In the genomic region with DNA sequence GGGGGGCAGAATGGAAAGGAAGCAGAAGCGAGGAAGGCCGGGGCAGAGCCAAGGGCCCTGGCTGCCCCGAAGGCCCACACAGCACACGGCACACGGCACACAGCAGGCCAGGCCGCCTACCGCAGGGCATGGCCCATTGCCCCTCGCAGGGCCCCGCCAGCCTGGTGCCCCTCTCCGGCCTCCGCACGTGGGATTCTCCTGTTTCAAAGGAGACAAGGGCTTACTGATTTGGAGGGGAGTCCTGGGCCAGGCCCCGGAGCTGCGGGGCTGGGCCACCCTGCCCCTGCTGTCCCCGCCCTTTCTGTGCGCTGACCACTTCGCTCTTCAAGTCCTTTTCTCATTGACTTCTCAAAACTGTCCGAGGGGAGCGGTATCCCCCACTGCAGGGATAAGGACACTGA, we compare ENCODE assay signal across 17 cellular contexts. TPM values are rescaled to one million over a fixed set of nuclear protein-coding genes. Genes with fewer than 3 reads are reported as not detected.
DNase-seq lines count a peak whose midpoint lies in the region; ATAC-seq, FAIRE-seq and TF ChIP-seq lines count a peak whose summit lies in the region.
"Had no signal": no experiment of that assay in that cellular context is flagged by ENCODE, and none has a peak within 500 bp of the region (broad histone marks: within the 10 kb centered on the region; RNA-seq: fewer than 3 reads in every experiment).

No MANE protein-coding gene starts in this region.

- no peaks in the 10 kb centered on the region for H3K27me3 ChIP-seq in CD4-positive, alpha-beta T cell (ENCODE audit: control insufficient read depth, insufficient read depth, low read length)
- no peaks in the 10 kb centered on the region for H3K27me3 ChIP-seq in neuronal stem cell (ENCODE audit: control insufficient read depth in 3 of 3, insufficient read depth in 3 of 3, low read depth in 1 of 3, low read length in 3 of 3)
- H3K27me3 ChIP-seq: dorsolateral prefrontal cortex had no signal

- H3K4me1 Mint-ChIP-seq in CD4-positive, alpha-beta T cell (ENCODE audit: low read depth) = peaks cover 30% of the 10 kb centered on the region

- ATAC-seq in CD4-positive, alpha-beta T cell (ENCODE audit: poor library complexity) = no peak
- ATAC-seq: SK-N-SH treated with all-trans-retinoic acid at 6 μM for 48 hours had no signal

- no peak overlapping the region for H2BK120ac ChIP-seq in neuronal stem cell (ENCODE audit: low read depth, low read length)

- H3K9me3 Mint-ChIP-seq in CD4-positive, alpha-beta T cell = no peaks in the 10 kb centered on the region

- no peak for TF ChIP-seq POLR2A in GM12892 (IDR thresholded peaks at IDR 0.05; ENCODE audit: low read depth, low read length)

- WGBS in neuronal stem cell (ENCODE audit: extremely low coverage in 2 of 2, insufficient read length in 2 of 2, insufficient replicate concordance in 1 of 2), 2 donors = no CpG with 5 or more reads among the region's 19 CpGs

- peak overlapping the region; percentile 43 for H4K8ac ChIP-seq in neuronal stem cell (ENCODE audit: low read depth, low read length)

- H2BK12ac ChIP-seq in neuronal stem cell (ENCODE audit: low read length) = no peak overlapping the region

- CTCF ChIA-PET in CD4-positive, alpha-beta T cell (lab: Charles Lee) = no interaction called here

- intact Hi-C loops in CD4-positive, alpha-beta T cell (cut with DNase I, micrococcal nuclease) = no loop called here

- peak overlapping the region; percentile 78 for H2AFZ ChIP-seq in neuronal stem cell (ENCODE audit: low read length)

- no peak overlapping the region for H3K4me3 ChIP-seq in neuronal stem cell (ENCODE audit: low read length in 2 of 2)
- H3K4me3 ChIP-seq: dorsolateral prefrontal cortex had no signal

- no peak overlapping the region for H3K27ac ChIP-seq in CD4-positive, alpha-beta T cell (ENCODE audit: low read depth, low read length)
- peak overlapping the region; percentile 59 for H3K27ac ChIP-seq in caudate nucleus (ENCODE audit: low read depth, low read length)
- no peak overlapping the region for H3K27ac ChIP-seq in neuronal stem cell (replicated peaks; ENCODE audit: low read length)

- no peak for DNase-seq in CD4-positive, alpha-beta T cell
- DNase-seq in GM12892 (ENCODE audit: insufficient read length) (no peak), caudate nucleus (lab: John Stamatoyannopoulos, UW) (no peak), neuronal stem cell (ENCODE audit: low spot score) (no peak), islet precursor cell (no peak), putamen (ENCODE audit: low spot score) (no peak), NCI-H82 treated with DMSO at 0.1 percent for 48 hours (lab: John Stamatoyannopoulos, UW; ENCODE audit: unreplicated experiment) (no peak)
- DNase-seq: amniotic stem cell; COR-L47; dorsolateral prefrontal cortex; NCI-H2107; stimulated activated CD4-positive, alpha-beta T cell treated with anti-CD3 and anti-CD28 coated beads, Interleukin-4, amount 100 ng/mL, for 24 hours had no signal

- peak overlapping the region; percentile 56 for H2BK15ac ChIP-seq in neuronal stem cell (ENCODE audit: low read length)

- H3K27me3 Mint-ChIP-seq in CD4-positive, alpha-beta T cell = no peaks in the 10 kb centered on the region
- H3K27me3 Mint-ChIP-seq: progenitor cell of endocrine pancreas had no signal

- FAIRE-seq in GM12892 (lab: Jason Lieb, UNC) = peak; percentile 71

- no peak overlapping the region for H4K91ac ChIP-seq in neuronal stem cell (ENCODE audit: low read depth, low read length, poor library complexity)

- no peak overlapping the region for H3K18ac ChIP-seq in neuronal stem cell (ENCODE audit: low read length)

- no peak overlapping the region for H3K4me2 ChIP-seq in neuronal stem cell (ENCODE audit: insufficient read depth, low read length, poor library complexity, severe bottlenecking)

- no peak overlapping the region for H3K4ac ChIP-seq in neuronal stem cell (ENCODE audit: low read length)

- no peak overlapping the region for H3K23ac ChIP-seq in neuronal stem cell (ENCODE audit: low read depth, low read length, poor library complexity)

- no peak overlapping the region for H3K14ac ChIP-seq in neuronal stem cell (ENCODE audit: low read length)

- POLR2A ChIA-PET in CD4-positive, alpha-beta T cell (lab: Charles Lee) = interaction anchor here (1.4 to 4.3 kb wide), 2 partner anchors 8 to 36 kb away, joined by 5 to 19 read pairs; a partner anchor contains a TSS

- peak overlapping the region; percentile 77 for H2AK5ac ChIP-seq in neuronal stem cell (ENCODE audit: low read depth, low read length)

- H3K36me3 ChIP-seq in neuronal stem cell (replicated peaks in 1 of 2; ENCODE audit: control insufficient read depth in 2 of 2, insufficient read depth in 2 of 2, low read length in 2 of 2) = no peaks in the 10 kb centered on the region

- no peak overlapping the region for H3K4me3 Mint-ChIP-seq in CD4-positive, alpha-beta T cell

- H3K9me3 ChIP-seq in CD4-positive, alpha-beta T cell (ENCODE audit: control insufficient read depth, low read length) = no peaks in the 10 kb centered on the region
- H3K9me3 ChIP-seq in neuronal stem cell (replicated peaks in 1 of 2; ENCODE audit: control insufficient read depth in 2 of 2, insufficient read depth in 1 of 2, low read depth in 1 of 2, low read length in 2 of 2) = no peaks in the 10 kb centered on the region

- H3K27ac Mint-ChIP-seq in CD4-positive, alpha-beta T cell = peak overlapping the region; percentile 74

- no peak overlapping the region for H2BK5ac ChIP-seq in neuronal stem cell (ENCODE audit: low read length)

- no peaks in the 10 kb centered on the region for H3K36me3 Mint-ChIP-seq in CD4-positive, alpha-beta T cell (ENCODE audit: low read depth)

- no peak for TF ChIP-seq CTCF in CD4-positive, alpha-beta T cell (IDR thresholded peaks at IDR 0.05)

- H3K4me1 ChIP-seq in neuronal stem cell (ENCODE audit: control insufficient read depth in 2 of 2, insufficient read depth in 1 of 2, low read depth in 1 of 2, low read length in 2 of 2) = peaks cover 4 to 8% of the 10 kb centered on the region in 2 donors

- H3K79me1 ChIP-seq in neuronal stem cell (ENCODE audit: low read depth, low read length) = no peaks in the 10 kb centered on the region

- H3K9ac ChIP-seq in neuronal stem cell (ENCODE audit: low read depth, low read length, poor library complexity) = peak overlapping the region; percentile 18

RNA-seq across cellular contexts. Expression of a gene that starts 7.7 kb away (rescaled TPM):
- total RNA-seq in CD4-positive, alpha-beta T cell = 10 to 100 TPM; 90.9 to 92.8 TPM
- polyA plus RNA-seq in GM12892 (2012; ENCODE audit: missing spikeins) = 32.8 TPM
- 13.6 TPM for polyA plus RNA-seq in neuronal stem cell (2013, experiment 1 of 2)
- polyA plus RNA-seq in neuronal stem cell (2013, experiment 2 of 2) = 13.2 TPM

RNA-seq across cellular contexts. Expression of a gene that starts 36.0 kb away (rescaled TPM):
- total RNA-seq in CD4-positive, alpha-beta T cell = 10 to 100 TPM; 63.6 to 68.9 TPM
- 168 TPM for polyA plus RNA-seq in GM12892 (2012; ENCODE audit: missing spikeins)
- polyA plus RNA-seq in neuronal stem cell (2013, experiment 1 of 2) = 252 TPM
- polyA plus RNA-seq in neuronal stem cell (2013, experiment 2 of 2) = 248 TPM

RNA-seq across cellular contexts. Expression of a gene that starts 53.2 kb away (rescaled TPM):
- not detected for total RNA-seq in CD4-positive, alpha-beta T cell
- polyA plus RNA-seq in GM12892 (2012; ENCODE audit: missing spikeins) = not detected
- not detected for polyA plus RNA-seq in neuronal stem cell (2013, experiment 1 of 2)
- polyA plus RNA-seq in neuronal stem cell (2013, experiment 2 of 2) = not detected
- total RNA-seq: glomerular endothelial cell, lung microvascular endothelial cell, progenitor cell of endocrine pancreas, subcutaneous adipose tissue had no signal
